In the genomic region with DNA sequence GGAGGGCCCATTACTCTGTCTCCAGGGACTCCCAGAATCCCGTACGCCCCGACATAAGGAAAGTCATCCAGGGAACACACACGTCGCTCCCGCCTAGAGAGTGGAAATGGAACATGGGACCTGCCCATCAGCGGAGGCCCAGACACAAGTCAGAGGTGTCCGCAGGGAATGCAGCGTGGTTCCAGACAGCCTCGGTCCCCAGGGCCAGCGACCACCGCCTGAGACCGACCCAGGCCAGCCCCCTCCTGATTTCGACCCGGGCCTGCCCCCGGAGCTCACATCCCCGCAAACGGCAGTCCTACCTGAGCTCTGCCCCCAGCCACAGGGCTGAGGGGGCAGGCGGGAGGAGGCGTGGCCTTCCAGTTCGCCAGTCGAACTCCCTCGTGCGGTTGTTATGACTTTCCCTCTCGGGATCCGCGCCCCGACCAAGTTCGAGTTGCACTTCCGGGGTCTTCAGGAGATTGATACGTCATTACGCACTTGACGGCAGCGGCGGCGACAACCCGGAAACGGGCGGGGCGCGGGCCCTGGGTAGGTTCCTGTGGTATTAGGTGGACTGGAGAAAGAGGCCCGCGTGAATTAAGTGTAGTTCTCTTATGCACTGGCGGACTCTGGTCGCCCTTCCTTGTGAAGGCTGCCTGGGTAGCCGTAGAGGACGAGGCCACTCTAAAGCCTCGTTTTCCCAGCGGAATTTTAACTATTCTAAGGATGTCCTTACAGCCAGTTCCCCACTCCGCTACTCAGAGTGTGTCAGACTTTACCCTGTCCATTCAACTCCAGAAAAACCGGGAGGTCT, we compare ENCODE assay signal across 8 cellular contexts.
DNase-seq lines count a peak whose midpoint lies in the region; ATAC-seq and TF ChIP-seq lines count a peak whose summit lies in the region.

No MANE protein-coding gene starts in this region.

- H3K4me3 Mint-ChIP-seq in central memory CD8-positive, alpha-beta T cell: peak overlapping the region; percentile 94

- ATAC-seq in GM19025 (IDR thresholded peaks at IDR 0.05; ENCODE audit: low read depth, unreplicated experiment): peak; percentile 100
- ATAC-seq in HG03280 (IDR thresholded peaks at IDR 0.05; ENCODE audit: unreplicated experiment): peak; percentile 100
- ATAC-seq in central memory CD8-positive, alpha-beta T cell (replicated peaks; ENCODE audit: extremely low read depth, poor library complexity, severe bottlenecking): peak; percentile 94

- H3K4me3 ChIP-seq in AG10803 (ENCODE audit: low read length): peak overlapping the region; percentile 90

- TF ChIP-seq CTCF in AG10803 (conservative IDR thresholded peaks at IDR 0.05; ENCODE audit: low read length): peak; percentile 13; the same call in 1 of the 2 replicates

- peak overlapping the region; percentile 96 for H3K27ac Mint-ChIP-seq in central memory CD8-positive, alpha-beta T cell (ENCODE audit: low read depth)

- peaks cover 5% of the 10 kb centered on the region for H3K9me3 Mint-ChIP-seq in central memory CD8-positive, alpha-beta T cell

- H3K27me3 Mint-ChIP-seq in central memory CD8-positive, alpha-beta T cell: peaks cover 26% of the 10 kb centered on the region

- DNase-seq in AG10803 (ENCODE audit: low read depth) (peak; percentile 92), NCI-H345 (lab: John Stamatoyannopoulos, UW) (peak; percentile 93), iris pigment epithelial cell (ENCODE audit: low read depth) (peak; percentile 97)
- peak; percentile 75 to 85 (median 82) for DNase-seq in activated CD4-positive, CD25-positive, alpha-beta regulatory T cell (lab: John Stamatoyannopoulos, UW)
- peak; percentile 82 to 84 for DNase-seq in central memory CD8-positive, alpha-beta T cell (ENCODE audit: low spot score in 2 of 2)
- peak; percentile 84 to 89 for DNase-seq in stimulated activated CD4-positive, alpha-beta T cell treated with anti-CD3 and anti-CD28 coated beads, Interleukin-12 subunit alpha, Interleukin-12 subunit beta, amount 100 ng/mL, for 24 hours (ENCODE audit: low read depth in 2 of 2)

- peaks cover 9% of the 10 kb centered on the region for H3K36me3 Mint-ChIP-seq in central memory CD8-positive, alpha-beta T cell (ENCODE audit: insufficient read depth)

- peaks cover 33% of the 10 kb centered on the region for H3K4me1 Mint-ChIP-seq in central memory CD8-positive, alpha-beta T cell

Comparison
In these comparisons a context has a peak if more than half of its experiments do, and no peak if none do; other contexts are left out.
1. Peak in every context shown above with its lines: DNase-seq, ATAC-seq and H3K4me3 ChIP-seq.